In genomic region chr2:43945439-43945838, GRCh38 we compare ENCODE assay signal across 19 cellular contexts. TPM values are rescaled to one million over a fixed set of nuclear protein-coding genes. Genes with fewer than 3 reads are reported as not detected.
DNase-seq lines count a peak whose midpoint lies in the region; ATAC-seq and TF ChIP-seq lines count a peak whose summit lies in the region.
"Had no signal": no experiment of that assay in that cellular context is flagged by ENCODE, and none has a peak within 500 bp of the region (broad histone marks: within the 10 kb centered on the region; RNA-seq: fewer than 3 reads in every experiment).

No MANE protein-coding gene starts in this region.

- peaks cover 51% of the 10 kb centered on the region for H3K36me3 Mint-ChIP-seq in activated CD8-positive, alpha-beta T cell treated with anti-CD3 and anti-CD28 coated beads for 36 hours (ENCODE audit: low read depth)
- H3K36me3 Mint-ChIP-seq in activated CD8-positive, alpha-beta T cell treated with anti-CD3 and anti-CD28 coated beads, Interleukin-2, amount 10 ng/mL, durations not matched to agents 7 days and 5 days (ENCODE audit: low read depth) = peaks cover 57% of the 10 kb centered on the region
- peaks cover 59% of the 10 kb centered on the region for H3K36me3 Mint-ChIP-seq in WTC11
- peaks cover 48% of the 10 kb centered on the region for H3K36me3 Mint-ChIP-seq in activated naive CD4-positive, alpha-beta T cell treated with anti-CD3 and anti-CD28 coated beads, Interleukin-2, amount 10 ng/mL, durations not matched to agents 7 days and 5 days

- H3K36me3 ChIP-seq in HUES64 (ENCODE audit: insufficient read depth, low read length) (peaks cover 100% of the 10 kb centered on the region), iPS-20b (ENCODE audit: insufficient read depth, low read depth, low read length) (peaks cover 100% of the 10 kb centered on the region)

- H3K4me3 Mint-ChIP-seq in activated CD8-positive, alpha-beta T cell treated with anti-CD3 and anti-CD28 coated beads for 36 hours = no peak overlapping the region
- no peak overlapping the region for H3K4me3 Mint-ChIP-seq in activated CD8-positive, alpha-beta T cell treated with anti-CD3 and anti-CD28 coated beads, Interleukin-2, amount 10 ng/mL, durations not matched to agents 7 days and 5 days
- H3K4me3 Mint-ChIP-seq in WTC11 = no peak overlapping the region
- H3K4me3 Mint-ChIP-seq in activated naive CD4-positive, alpha-beta T cell treated with anti-CD3 and anti-CD28 coated beads, Interleukin-2, amount 10 ng/mL, durations not matched to agents 7 days and 5 days = no peak overlapping the region
- H3K4me3 Mint-ChIP-seq: CD8-positive, alpha-beta T cell had no signal

- POLR2A ChIA-PET in activated CD8-positive, alpha-beta T cell treated with anti-CD3 and anti-CD28 coated beads for 36 hours (lab: Charles Lee) = no interaction called here
- POLR2A ChIA-PET in activated CD8-positive, alpha-beta T cell treated with anti-CD3 and anti-CD28 coated beads, Interleukin-2, amount 10 ng/mL, durations not matched to agents 7 days and 5 days (lab: Charles Lee) = no interaction called here
- POLR2A ChIA-PET in WTC11 (lab: Charles Lee) = no interaction called here

- peak overlapping the region; percentile 72 for H3K27ac ChIP-seq in HUES64 (ENCODE audit: low read depth, low read length)
- peak overlapping the region; percentile 25 for H3K27ac ChIP-seq in iPS-20b (ENCODE audit: low read length)
- H3K27ac ChIP-seq: 22Rv1 had no signal

- H3K27ac Mint-ChIP-seq in activated CD8-positive, alpha-beta T cell treated with anti-CD3 and anti-CD28 coated beads for 36 hours = peak overlapping the region; percentile 52
- H3K27ac Mint-ChIP-seq in activated CD8-positive, alpha-beta T cell treated with anti-CD3 and anti-CD28 coated beads, Interleukin-2, amount 10 ng/mL, durations not matched to agents 7 days and 5 days = no peak overlapping the region
- H3K27ac Mint-ChIP-seq in WTC11 = peak overlapping the region; percentile 81
- no peak overlapping the region for H3K27ac Mint-ChIP-seq in activated naive CD4-positive, alpha-beta T cell treated with anti-CD3 and anti-CD28 coated beads, Interleukin-2, amount 10 ng/mL, durations not matched to agents 7 days and 5 days
- H3K27ac Mint-ChIP-seq: CD8-positive, alpha-beta T cell had no signal

- no peak for ATAC-seq in activated CD8-positive, alpha-beta T cell treated with anti-CD3 and anti-CD28 coated beads for 36 hours
- ATAC-seq in activated CD8-positive, alpha-beta T cell treated with anti-CD3 and anti-CD28 coated beads, Interleukin-2, amount 10 ng/mL, durations not matched to agents 7 days and 5 days = no peak
- ATAC-seq in WTC11 = no peak
- no peak for ATAC-seq in HG02798 (IDR thresholded peaks at IDR 0.05; ENCODE audit: poor library complexity, unreplicated experiment)
- ATAC-seq: CD8-positive, alpha-beta T cell had no signal

- 87% methylated on average over 3 of the region's 3 CpGs for WGBS in HUES64

- H3K9me3 Mint-ChIP-seq in activated CD8-positive, alpha-beta T cell treated with anti-CD3 and anti-CD28 coated beads for 36 hours = no peaks in the 10 kb centered on the region
- no peaks in the 10 kb centered on the region for H3K9me3 Mint-ChIP-seq in activated CD8-positive, alpha-beta T cell treated with anti-CD3 and anti-CD28 coated beads, Interleukin-2, amount 10 ng/mL, durations not matched to agents 7 days and 5 days (ENCODE audit: insufficient read depth)
- no peaks in the 10 kb centered on the region for H3K9me3 Mint-ChIP-seq in WTC11
- H3K9me3 Mint-ChIP-seq in activated naive CD4-positive, alpha-beta T cell treated with anti-CD3 and anti-CD28 coated beads, Interleukin-2, amount 10 ng/mL, durations not matched to agents 7 days and 5 days = no peaks in the 10 kb centered on the region
- H3K9me3 Mint-ChIP-seq: CD8-positive, alpha-beta T cell had no signal

- no peaks in the 10 kb centered on the region for H3K27me3 Mint-ChIP-seq in activated CD8-positive, alpha-beta T cell treated with anti-CD3 and anti-CD28 coated beads for 36 hours
- no peaks in the 10 kb centered on the region for H3K27me3 Mint-ChIP-seq in activated CD8-positive, alpha-beta T cell treated with anti-CD3 and anti-CD28 coated beads, Interleukin-2, amount 10 ng/mL, durations not matched to agents 7 days and 5 days (ENCODE audit: low read depth)
- H3K27me3 Mint-ChIP-seq in WTC11 (ENCODE audit: low read depth) = no peaks in the 10 kb centered on the region
- H3K27me3 Mint-ChIP-seq in activated naive CD4-positive, alpha-beta T cell treated with anti-CD3 and anti-CD28 coated beads, Interleukin-2, amount 10 ng/mL, durations not matched to agents 7 days and 5 days = no peaks in the 10 kb centered on the region

- H3K4me1 ChIP-seq in HUES64 (ENCODE audit: insufficient read depth, low read length) (peaks cover 34% of the 10 kb centered on the region), iPS-20b (ENCODE audit: insufficient read depth, low read length) (peaks cover 35% of the 10 kb centered on the region)

- intact Hi-C loops in activated CD8-positive, alpha-beta T cell treated with anti-CD3 and anti-CD28 coated beads for 36 hours (cut with micrococcal nuclease) = no loop called here

- no peak for TF ChIP-seq CTCF in activated CD8-positive, alpha-beta T cell treated with anti-CD3 and anti-CD28 coated beads for 36 hours (IDR thresholded peaks at IDR 0.05)
- no peak for TF ChIP-seq CTCF in WTC11 (IDR thresholded peaks at IDR 0.05)

- no peaks in the 10 kb centered on the region for H3K9me3 ChIP-seq in HUES64 (ENCODE audit: insufficient read depth, low read depth, low read length)
- no peaks in the 10 kb centered on the region for H3K9me3 ChIP-seq in iPS-20b (ENCODE audit: insufficient read depth, low read depth, low read length)

- CTCF ChIA-PET in activated CD8-positive, alpha-beta T cell treated with anti-CD3 and anti-CD28 coated beads for 36 hours (lab: Charles Lee) = interaction anchor here (1.5 kb wide), 2 partner anchors 9 to 67 kb away, joined by 4 read pairs; no protein-coding TSS in a partner anchor
- CTCF ChIA-PET in activated CD8-positive, alpha-beta T cell treated with anti-CD3 and anti-CD28 coated beads, Interleukin-2, amount 10 ng/mL, durations not matched to agents 7 days and 5 days (lab: Charles Lee) = no interaction called here
- CTCF ChIA-PET in WTC11 (lab: Charles Lee) = interaction anchor here (1.9 kb wide), 1 partner anchor 68 kb away, joined by 5 read pairs; no protein-coding TSS in a partner anchor
- CTCF ChIA-PET in activated naive CD4-positive, alpha-beta T cell treated with anti-CD3 and anti-CD28 coated beads, Interleukin-2, amount 10 ng/mL, durations not matched to agents 7 days and 5 days (lab: Charles Lee) = no interaction called here

- H3K4me3 ChIP-seq in HUES64 (ENCODE audit: low read length) (no peak overlapping the region), iPS-20b (ENCODE audit: low read length) (no peak overlapping the region)

- no peaks in the 10 kb centered on the region for H3K27me3 ChIP-seq in HUES64 (ENCODE audit: insufficient read depth, low read length)
- no peaks in the 10 kb centered on the region for H3K27me3 ChIP-seq in iPS-20b (ENCODE audit: insufficient read depth, low read length)

- DNase-seq in activated CD8-positive, alpha-beta T cell treated with anti-CD3 and anti-CD28 coated beads for 36 hours = no peak
- DNase-seq in activated CD8-positive, alpha-beta T cell treated with anti-CD3 and anti-CD28 coated beads, Interleukin-2, amount 10 ng/mL, durations not matched to agents 7 days and 5 days = no peak
- DNase-seq in WTC11 (ENCODE audit: low spot score) = no peak
- no peak for DNase-seq in activated effector memory CD4-positive, alpha-beta T cell treated with Interleukin-2 at 50 U/mL for 16 hours
- no peak for DNase-seq in activated naive CD4-positive, alpha-beta T cell treated with anti-CD3 and anti-CD28 coated beads, Interleukin-2, amount 10 ng/mL, durations not matched to agents 7 days and 5 days
- DNase-seq: AML-193; C1 segment of cervical spinal cord; CD8-positive, alpha-beta T cell; GOT3; Kasumi-1; NCI-H187; NCI-H446; RPMI8226; SHP77; SW 1271 had no signal

- H3K9ac ChIP-seq in HUES64 (ENCODE audit: low read depth, low read length) (peak overlapping the region; percentile 12; the same call in 1 of the 2 replicates), iPS-20b (ENCODE audit: low read depth, low read length) (no peak overlapping the region)

- H3K4me1 Mint-ChIP-seq in activated CD8-positive, alpha-beta T cell treated with anti-CD3 and anti-CD28 coated beads for 36 hours (ENCODE audit: low read depth) = peaks cover 2% of the 10 kb centered on the region
- no peaks in the 10 kb centered on the region for H3K4me1 Mint-ChIP-seq in activated CD8-positive, alpha-beta T cell treated with anti-CD3 and anti-CD28 coated beads, Interleukin-2, amount 10 ng/mL, durations not matched to agents 7 days and 5 days (ENCODE audit: low read depth)
- H3K4me1 Mint-ChIP-seq in WTC11 = peaks cover 51% of the 10 kb centered on the region
- H3K4me1 Mint-ChIP-seq in activated naive CD4-positive, alpha-beta T cell treated with anti-CD3 and anti-CD28 coated beads, Interleukin-2, amount 10 ng/mL, durations not matched to agents 7 days and 5 days = no peaks in the 10 kb centered on the region

TF ChIP-seq in WTC11, 78 proteins besides CTCF, POLR2A, EP300 and RAD21 (continues in another document):
- no peak for TF ChIP-seq E2F5 (CRISPR knock-in tag; IDR thresholded peaks at IDR 0.05)
- TF ChIP-seq, protein P1, sequence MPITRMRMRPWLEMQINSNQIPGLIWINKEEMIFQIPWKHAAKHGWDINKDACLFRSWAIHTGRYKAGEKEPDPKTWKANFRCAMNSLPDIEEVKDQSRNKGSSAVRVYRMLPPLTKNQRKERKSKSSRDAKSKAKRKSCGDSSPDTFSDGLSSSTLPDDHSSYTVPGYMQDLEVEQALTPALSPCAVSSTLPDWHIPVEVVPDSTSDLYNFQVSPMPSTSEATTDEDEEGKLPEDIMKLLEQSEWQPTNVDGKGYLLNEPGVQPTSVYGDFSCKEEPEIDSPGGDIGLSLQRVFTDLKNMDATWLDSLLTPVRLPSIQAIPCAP (CRISPR knock-in tag; IDR thresholded peaks at IDR 0.05) = no peak

RNA-seq across cellular contexts. Expression of gene LRPPRC, which starts 50.4 kb away (rescaled TPM):
- total RNA-seq in activated CD8-positive, alpha-beta T cell treated with anti-CD3 and anti-CD28 coated beads for 36 hours = 100 to 1,000 TPM; 207 to 225 TPM
- 10 to 100 TPM; 91.2 to 94.7 TPM for total RNA-seq in activated CD8-positive, alpha-beta T cell treated with anti-CD3 and anti-CD28 coated beads, Interleukin-2, amount 10 ng/mL, durations not matched to agents 7 days and 5 days
- 130 TPM for polyA plus RNA-seq in HUES64 (2013, experiment 1 of 2)
- 125 TPM for polyA plus RNA-seq in HUES64 (2013, experiment 2 of 2)
- 220 to 253 TPM (median 228 TPM) in 3 replicates for total RNA-seq in WTC11 (2021)

Comparison
In these comparisons a context has a peak if more than half of its experiments do, and no peak if none do; other contexts are left out.
1. H3K27ac Mint-ChIP-seq: peak in activated CD8-positive, alpha-beta T cell treated with anti-CD3 and anti-CD28 coated beads for 36 hours (single experiment) and WTC11 (single experiment); none in activated CD8-positive, alpha-beta T cell treated with anti-CD3 and anti-CD28 coated beads, Interleukin-2, amount 10 ng/mL, durations not matched to agents 7 days and 5 days (single experiment) and activated naive CD4-positive, alpha-beta T cell treated with anti-CD3 and anti-CD28 coated beads, Interleukin-2, amount 10 ng/mL, durations not matched to agents 7 days and 5 days (single experiment).
2. CTCF ChIA-PET loops: an anchor here in activated CD8-positive, alpha-beta T cell treated with anti-CD3 and anti-CD28 coated beads for 36 hours (1.5 kb wide) and WTC11 (1.9 kb wide); none called in activated CD8-positive, alpha-beta T cell treated with anti-CD3 and anti-CD28 coated beads, Interleukin-2, amount 10 ng/mL, durations not matched to agents 7 days and 5 days and activated naive CD4-positive, alpha-beta T cell treated with anti-CD3 and anti-CD28 coated beads, Interleukin-2, amount 10 ng/mL, durations not matched to agents 7 days and 5 days.